Comparison of ENCODE assay signal across 10 cellular contexts in the genomic region with DNA sequence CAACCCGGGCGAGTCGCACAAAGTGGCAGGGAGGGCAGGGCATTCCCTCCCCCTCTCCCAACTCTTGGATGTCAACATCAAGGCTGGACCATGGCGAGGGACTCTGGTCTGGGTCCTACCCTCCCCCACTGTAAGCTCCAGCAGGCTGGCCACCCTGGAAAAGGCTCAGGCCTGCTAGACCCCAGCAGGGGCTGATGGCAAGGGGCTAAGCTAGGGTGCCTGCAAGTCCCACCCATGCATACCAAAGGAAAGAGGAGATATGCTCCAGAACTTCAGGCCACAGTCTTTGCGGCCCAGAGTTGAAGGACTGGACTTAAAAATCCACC. TPM values are rescaled to one million over a fixed set of nuclear protein-coding genes. Genes with fewer than 3 reads are reported as not detected.
DNase-seq lines count a peak whose midpoint lies in the region; ATAC-seq and TF ChIP-seq lines count a peak whose summit lies in the region.
"Had no signal": no experiment of that assay in that cellular context is flagged by ENCODE, and none has a peak within 500 bp of the region (broad histone marks: within the 10 kb centered on the region; RNA-seq: fewer than 3 reads in every experiment).

No MANE protein-coding gene starts in this region.

- H3K27ac ChIP-seq in CD4-positive, alpha-beta T cell (ENCODE audit: low read depth, low read length): peak overlapping the region; percentile 40
- no peak overlapping the region for H3K27ac ChIP-seq in GM23338 (ENCODE audit: low read depth)
- peak overlapping the region; percentile 63 for H3K27ac ChIP-seq in naive thymus-derived CD4-positive, alpha-beta T cell (ENCODE audit: low read depth, low read length)
- H3K27ac ChIP-seq: testis had no signal

- POLR2A ChIA-PET in CD4-positive, alpha-beta T cell (lab: Charles Lee): interaction anchor here (0.9 to 4.5 kb wide), 4 partner anchors 13 to 130 kb away, joined by 3 to 26 read pairs (median 9); a partner anchor contains a TSS
- POLR2A ChIA-PET in naive thymus-derived CD4-positive, alpha-beta T cell (lab: Charles Lee): interaction anchor here (0.9 to 1.6 kb wide), 6 partner anchors 11 to 104 kb away, joined by 3 to 5 read pairs (median 4); a partner anchor contains a TSS

- CTCF ChIA-PET in CD4-positive, alpha-beta T cell (lab: Charles Lee): no interaction called here
- CTCF ChIA-PET in naive thymus-derived CD4-positive, alpha-beta T cell (lab: Charles Lee): no interaction called here

- peaks cover 73% of the 10 kb centered on the region for H3K79me2 ChIP-seq in GM23338 (replicated peaks; ENCODE audit: insufficient read depth)

- peak overlapping the region; percentile 65; the same call in 1 of the 2 replicates for H3K4me2 ChIP-seq in GM23338

- H3K9me3 Mint-ChIP-seq in CD4-positive, alpha-beta T cell: no peaks in the 10 kb centered on the region
- no peaks in the 10 kb centered on the region for H3K9me3 Mint-ChIP-seq in GM23338
- no peaks in the 10 kb centered on the region for H3K9me3 Mint-ChIP-seq in activated T-cell treated with anti-CD3 and anti-CD28 coated beads, Interleukin-2, amount 50 U/mL, for 72 hours
- no peaks in the 10 kb centered on the region for H3K9me3 Mint-ChIP-seq in naive thymus-derived CD4-positive, alpha-beta T cell
- H3K9me3 Mint-ChIP-seq: CD14-positive monocyte had no signal

- no peaks in the 10 kb centered on the region for H3K36me3 ChIP-seq in GM23338 (ENCODE audit: insufficient read depth)
- no peaks in the 10 kb centered on the region for H3K36me3 ChIP-seq in naive thymus-derived CD4-positive, alpha-beta T cell (ENCODE audit: control insufficient read depth in 2 of 3, insufficient read depth in 3 of 3, low read length in 3 of 3)

- H3K27me3 Mint-ChIP-seq in CD4-positive, alpha-beta T cell: no peaks in the 10 kb centered on the region
- peaks cover 16% of the 10 kb centered on the region for H3K27me3 Mint-ChIP-seq in GM23338 (ENCODE audit: insufficient read depth, low read depth, poor library complexity)
- H3K27me3 Mint-ChIP-seq in activated T-cell treated with anti-CD3 and anti-CD28 coated beads, Interleukin-2, amount 50 U/mL, for 72 hours (ENCODE audit: low read depth): no peaks in the 10 kb centered on the region
- no peaks in the 10 kb centered on the region for H3K27me3 Mint-ChIP-seq in naive thymus-derived CD4-positive, alpha-beta T cell

- peaks cover 63% of the 10 kb centered on the region for H3K4me1 Mint-ChIP-seq in CD4-positive, alpha-beta T cell (ENCODE audit: low read depth)
- H3K4me1 Mint-ChIP-seq in GM23338: peaks cover 71% of the 10 kb centered on the region
- H3K4me1 Mint-ChIP-seq in activated T-cell treated with anti-CD3 and anti-CD28 coated beads, Interleukin-2, amount 50 U/mL, for 72 hours (ENCODE audit: low read depth): peaks cover 31% of the 10 kb centered on the region
- H3K4me1 Mint-ChIP-seq in naive thymus-derived CD4-positive, alpha-beta T cell: peaks cover 33 to 76% (median 63%) of the 10 kb centered on the region in 7 donors

- no peak for ATAC-seq in CD4-positive, alpha-beta T cell (ENCODE audit: poor library complexity)
- no peak for ATAC-seq in GM23338
- peak in 1 of 2 donors; percentile 16 for ATAC-seq in activated T-cell treated with anti-CD3 and anti-CD28 coated beads, Interleukin-2, amount 50 U/mL, for 72 hours (replicated peaks in 1 of 2)
- no peak for ATAC-seq in naive thymus-derived CD4-positive, alpha-beta T cell

- H2AFZ ChIP-seq in GM23338: no peak overlapping the region

- peaks cover 41% of the 10 kb centered on the region for H3K4me1 ChIP-seq in GM23338 (ENCODE audit: insufficient read depth)
- H3K4me1 ChIP-seq in naive thymus-derived CD4-positive, alpha-beta T cell (ENCODE audit: control insufficient read depth in 2 of 2, insufficient read depth in 2 of 2, low read length in 2 of 2): peaks cover 11 to 31% of the 10 kb centered on the region in 2 donors

- DNase-seq in CD4-positive, alpha-beta T cell: no peak
- DNase-seq in GM23338 (ENCODE audit: low spot score) (no peak), mesenteric fat pad (ENCODE audit: low spot score) (no peak), A172 (ENCODE audit: low spot score) (no peak), iPS-NIHi7 (ENCODE audit: extremely low spot score) (no peak)
- no peak for DNase-seq in activated T-cell treated with anti-CD3 and anti-CD28 coated beads, Interleukin-2, amount 50 U/mL, for 72 hours
- DNase-seq in naive thymus-derived CD4-positive, alpha-beta T cell: no peak
- DNase-seq: T-helper 9 cell, testis had no signal

- no peak for TF ChIP-seq CTCF in CD4-positive, alpha-beta T cell (IDR thresholded peaks at IDR 0.05)
- TF ChIP-seq CTCF in GM23338 (conservative IDR thresholded peaks at IDR 0.05; ENCODE audit: low read depth in 2 of 2): no peak

- H3K9me3 ChIP-seq in CD4-positive, alpha-beta T cell (ENCODE audit: control insufficient read depth, low read length): no peaks in the 10 kb centered on the region
- H3K9me3 ChIP-seq in naive thymus-derived CD4-positive, alpha-beta T cell (ENCODE audit: control insufficient read depth in 2 of 3, low read length in 3 of 3): no peaks in the 10 kb centered on the region
- H3K9me3 ChIP-seq: testis had no signal

- H3K4me3 Mint-ChIP-seq in CD4-positive, alpha-beta T cell: peak overlapping the region; percentile 43
- no peak overlapping the region for H3K4me3 Mint-ChIP-seq in GM23338
- H3K4me3 Mint-ChIP-seq in activated T-cell treated with anti-CD3 and anti-CD28 coated beads, Interleukin-2, amount 50 U/mL, for 72 hours: peak overlapping the region; percentile 40 to 68
- peak overlapping the region; percentile 60 to 86 (median 77) for H3K4me3 Mint-ChIP-seq in naive thymus-derived CD4-positive, alpha-beta T cell

- H3K4me3 ChIP-seq in GM23338: no peak overlapping the region
- H3K4me3 ChIP-seq in naive thymus-derived CD4-positive, alpha-beta T cell (ENCODE audit: low read length): peak overlapping the region; percentile 2
- H3K4me3 ChIP-seq: testis had no signal

- H3K27me3 ChIP-seq in CD4-positive, alpha-beta T cell (ENCODE audit: control insufficient read depth, insufficient read depth, low read length): no peaks in the 10 kb centered on the region
- H3K27me3 ChIP-seq in GM23338 (ENCODE audit: insufficient read depth): no peaks in the 10 kb centered on the region
- no peaks in the 10 kb centered on the region for H3K27me3 ChIP-seq in naive thymus-derived CD4-positive, alpha-beta T cell (ENCODE audit: control insufficient read depth in 2 of 2, insufficient read depth in 2 of 2, low read length in 2 of 2)
- H3K27me3 ChIP-seq: testis had no signal

- H3F3A ChIP-seq in GM23338 (replicated peaks; ENCODE audit: low read depth): peaks cover 5% of the 10 kb centered on the region; the same call in 1 of the 2 replicates

- intact Hi-C loops in CD4-positive, alpha-beta T cell (cut with DNase I, micrococcal nuclease): no loop called here
- intact Hi-C loops in naive thymus-derived CD4-positive, alpha-beta T cell (cut with micrococcal nuclease): loop anchor here (1.0 to 2.0 kb wide), 2 partner anchors 11 to 14 kb away; no protein-coding TSS in a partner anchor

- no peaks in the 10 kb centered on the region for H3K9me2 ChIP-seq in GM23338 (ENCODE audit: insufficient read depth)

- peak overlapping the region; percentile 71 for H3K27ac Mint-ChIP-seq in CD4-positive, alpha-beta T cell
- no peak overlapping the region for H3K27ac Mint-ChIP-seq in GM23338
- H3K27ac Mint-ChIP-seq in activated T-cell treated with anti-CD3 and anti-CD28 coated beads, Interleukin-2, amount 50 U/mL, for 72 hours: no peak overlapping the region
- peak overlapping the region; percentile 71 to 92 (median 90) for H3K27ac Mint-ChIP-seq in naive thymus-derived CD4-positive, alpha-beta T cell

- peaks cover 17% of the 10 kb centered on the region for H3K36me3 Mint-ChIP-seq in CD4-positive, alpha-beta T cell (ENCODE audit: low read depth)
- peaks cover 3% of the 10 kb centered on the region; the same call in 1 of the 3 replicates for H3K36me3 Mint-ChIP-seq in GM23338 (ENCODE audit: low read depth)
- no peaks in the 10 kb centered on the region for H3K36me3 Mint-ChIP-seq in activated T-cell treated with anti-CD3 and anti-CD28 coated beads, Interleukin-2, amount 50 U/mL, for 72 hours (ENCODE audit: insufficient read depth in 2 of 2)
- H3K36me3 Mint-ChIP-seq in naive thymus-derived CD4-positive, alpha-beta T cell: peaks cover 0 to 14% (median 0%) of the 10 kb centered on the region in 5 donors

- peaks cover 24% of the 10 kb centered on the region for H4K20me1 ChIP-seq in GM23338 (replicated peaks; ENCODE audit: insufficient read depth)

RNA-seq across cellular contexts. Expression of a gene that starts 19.9 kb away (rescaled TPM):
- total RNA-seq in CD4-positive, alpha-beta T cell: 10 to 100 TPM in 1 of 2 experiments, 1 to 10 TPM in 1; 9.8 to 11.1 TPM
- total RNA-seq in GM23338 (2014; rRNA removed; shearing (Covaris generic)): 36.8 and 39.8 TPM in 2 replicates
- 12.1 and 12.3 TPM in 2 replicates for polyA plus RNA-seq in GM23338 (2016; fragmentation: Nextera tagmentation; extraction: Ambion mirVana)
- 10 to 100 TPM; 15.9 to 18.3 TPM for total RNA-seq in activated T-cell treated with anti-CD3 and anti-CD28 coated beads, Interleukin-2, amount 50 U/mL, for 72 hours
- total RNA-seq in naive thymus-derived CD4-positive, alpha-beta T cell: 10 to 100 TPM; 16.6 to 35.9 (median 30.4) TPM
- polyA plus RNA-seq in naive thymus-derived CD4-positive, alpha-beta T cell: 10 to 100 TPM; 11.3 to 22.5 TPM
- total RNA-seq in mesenteric fat pad: 25.9 TPM
- 14.4 and 17.3 TPM in 2 replicates for total RNA-seq in A172 (2014; rRNA removed; shearing (Covaris generic))

RNA-seq across cellular contexts. Expression of a gene that starts 35.4 kb away (rescaled TPM):
- 10 to 100 TPM; 21.8 to 25.4 TPM for total RNA-seq in CD4-positive, alpha-beta T cell
- 4.0 and 8.0 TPM in 2 replicates for total RNA-seq in GM23338 (2014; rRNA removed; shearing (Covaris generic))
- polyA plus RNA-seq in GM23338 (2016; fragmentation: Nextera tagmentation; extraction: Ambion mirVana): 1.5 and 2.3 TPM in 2 replicates
- 10 to 100 TPM; 15.4 to 18.0 TPM for total RNA-seq in activated T-cell treated with anti-CD3 and anti-CD28 coated beads, Interleukin-2, amount 50 U/mL, for 72 hours
- 10 to 100 TPM; 23.7 to 45.2 (median 36.7) TPM for total RNA-seq in naive thymus-derived CD4-positive, alpha-beta T cell
- polyA plus RNA-seq in naive thymus-derived CD4-positive, alpha-beta T cell: 10 to 100 TPM in 1 of 2 donors, 1 to 10 TPM in 1; 7.5 to 10.3 TPM
- 11.5 TPM for total RNA-seq in mesenteric fat pad
- total RNA-seq in A172 (2014; rRNA removed; shearing (Covaris generic)): 9.4 and 13.8 TPM in 2 replicates

Comparison
In these comparisons a context has a peak if more than half of its experiments do, and no peak if none do; other contexts are left out.
1. H3K27ac Mint-ChIP-seq: peak in CD4-positive, alpha-beta T cell (single experiment) and naive thymus-derived CD4-positive, alpha-beta T cell (9 of 9); none in GM23338 (single experiment) and activated T-cell treated with anti-CD3 and anti-CD28 coated beads, Interleukin-2, amount 50 U/mL, for 72 hours (single experiment).
2. intact Hi-C loops: an anchor here in naive thymus-derived CD4-positive, alpha-beta T cell (1.0 to 2.0 kb wide); none called in CD4-positive, alpha-beta T cell.